ENCODE assay signal across 1 cellular context in the genomic region with DNA sequence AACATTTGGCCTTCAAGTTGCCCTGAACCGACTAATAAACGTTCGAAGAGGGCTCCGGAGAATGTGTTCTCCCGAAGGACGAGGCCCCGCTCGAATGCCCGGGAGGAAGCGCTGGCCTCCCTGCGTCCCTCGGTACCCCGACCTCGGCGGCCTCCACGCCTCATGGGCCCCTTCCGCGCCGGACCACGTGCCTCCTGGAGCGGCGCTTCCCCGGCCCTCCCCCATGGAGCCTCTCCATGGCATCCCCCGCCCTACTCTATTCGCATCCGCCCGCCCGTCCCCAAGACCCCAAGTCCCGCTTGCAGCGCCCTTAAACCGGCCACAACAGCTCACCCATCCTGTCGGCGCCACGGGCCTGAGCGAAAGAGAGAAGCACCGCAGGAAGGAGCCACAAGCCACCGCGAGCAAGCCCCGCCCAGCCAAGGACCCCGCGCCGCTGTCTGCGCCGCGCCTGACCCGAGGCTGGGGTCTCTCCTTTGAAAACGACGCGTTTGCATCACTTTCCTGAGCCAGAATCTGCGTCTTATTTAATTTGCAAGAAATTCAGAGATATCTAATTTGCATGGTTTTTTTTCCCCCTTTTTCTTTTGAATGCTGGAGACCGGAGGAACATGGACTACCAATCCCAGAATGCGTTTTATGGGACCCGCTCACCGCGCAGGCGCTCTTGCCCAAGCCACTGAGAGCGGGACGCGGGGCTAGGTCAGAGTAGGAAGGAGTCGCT.
TF ChIP-seq lines count a peak whose summit lies in the region.

Gene RPS23 (minus strand): TSS at position 368 of the 724 bp plus-strand sequence. CDS start 31 bp downstream, at position 337.

TF ChIP-seq in K562, 482 proteins besides CTCF, POLR2A, EP300 and RAD21 (continued from another document and continues in another):
- TF ChIP-seq, protein P1, sequence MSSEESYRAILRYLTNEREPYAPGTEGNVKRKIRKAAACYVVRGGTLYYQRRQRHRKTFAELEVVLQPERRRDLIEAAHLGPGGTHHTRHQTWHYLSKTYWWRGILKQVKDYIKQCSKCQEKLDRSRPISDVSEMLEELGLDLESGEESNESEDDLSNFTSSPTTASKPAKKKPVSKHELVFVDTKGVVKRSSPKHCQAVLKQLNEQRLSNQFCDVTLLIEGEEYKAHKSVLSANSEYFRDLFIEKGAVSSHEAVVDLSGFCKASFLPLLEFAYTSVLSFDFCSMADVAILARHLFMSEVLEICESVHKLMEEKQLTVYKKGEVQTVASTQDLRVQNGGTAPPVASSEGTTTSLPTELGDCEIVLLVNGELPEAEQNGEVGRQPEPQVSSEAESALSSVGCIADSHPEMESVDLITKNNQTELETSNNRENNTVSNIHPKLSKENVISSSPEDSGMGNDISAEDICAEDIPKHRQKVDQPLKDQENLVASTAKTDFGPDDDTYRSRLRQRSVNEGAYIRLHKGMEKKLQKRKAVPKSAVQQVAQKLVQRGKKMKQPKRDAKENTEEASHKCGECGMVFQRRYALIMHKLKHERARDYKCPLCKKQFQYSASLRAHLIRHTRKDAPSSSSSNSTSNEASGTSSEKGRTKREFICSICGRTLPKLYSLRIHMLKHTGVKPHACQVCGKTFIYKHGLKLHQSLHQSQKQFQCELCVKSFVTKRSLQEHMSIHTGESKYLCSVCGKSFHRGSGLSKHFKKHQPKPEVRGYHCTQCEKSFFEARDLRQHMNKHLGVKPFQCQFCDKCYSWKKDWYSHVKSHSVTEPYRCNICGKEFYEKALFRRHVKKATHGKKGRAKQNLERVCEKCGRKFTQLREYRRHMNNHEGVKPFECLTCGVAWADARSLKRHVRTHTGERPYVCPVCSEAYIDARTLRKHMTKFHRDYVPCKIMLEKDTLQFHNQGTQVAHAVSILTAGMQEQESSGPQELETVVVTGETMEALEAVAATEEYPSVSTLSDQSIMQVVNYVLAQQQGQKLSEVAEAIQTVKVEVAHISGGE (CRISPR knock-in tag; IDR thresholded peaks at IDR 0.05): peak in 1 of 3 experiments; percentile 72; a peak in 2 of 6 replicates
- TF ChIP-seq ZSCAN32 (CRISPR knock-in tag; IDR thresholded peaks at IDR 0.05) (no peak), USF2 (CRISPR knock-in tag; IDR thresholded peaks at IDR 0.05) (peak; percentile 64), SNIP1 (IDR thresholded peaks at IDR 0.05; ENCODE audit: low read depth) (no peak; the same call in 1 of the 2 replicates), ZNF175 (CRISPR knock-in tag; IDR thresholded peaks at IDR 0.05; ENCODE audit: low read depth) (0 out of 2 replicates have a peak, but pooled peaks have one; percentile 4), ARID3A (IDR thresholded peaks at IDR 0.05; ENCODE audit: borderline replicate concordance, low read depth, low read length) (peak; percentile 8; the same call in 1 of the 2 replicates), ZNF184 (CRISPR knock-in tag; IDR thresholded peaks at IDR 0.05) (no peak), HOMEZ (CRISPR knock-in tag; IDR thresholded peaks at IDR 0.05) (0 out of 2 replicates have a peak, but pooled peaks have one; percentile 29), CHD4 (IDR thresholded peaks at IDR 0.05; ENCODE audit: insufficient read depth, insufficient replicate concordance, low read depth, low read length, poor library complexity, severe bottlenecking) (no peak), HMBOX1 (IDR thresholded peaks at IDR 0.05) (no peak), BDP1 (IDR thresholded peaks at IDR 0.05; ENCODE audit: insufficient read depth, insufficient read length) (no peak), TAF1 (IDR thresholded peaks at IDR 0.05; ENCODE audit: control insufficient read depth, extremely low read depth, insufficient read depth, low read length, severe bottlenecking) (peak; percentile 96), PHB (CRISPR knock-in tag; IDR thresholded peaks at IDR 0.05) (no peak), SPI1 (IDR thresholded peaks at IDR 0.05; ENCODE audit: borderline replicate concordance, low read depth, low read length) (no peak), PHF21A (IDR thresholded peaks at IDR 0.05; ENCODE audit: borderline replicate concordance, low read depth) (no peak), NFE2 (IDR thresholded peaks at IDR 0.05; ENCODE audit: low read depth) (peak; percentile 93), ILF3 (IDR thresholded peaks at IDR 0.05; ENCODE audit: borderline replicate concordance) (no peak), SRF (CRISPR knock-in tag; IDR thresholded peaks at IDR 0.05) (no peak), CBX1 (IDR thresholded peaks at IDR 0.05; ENCODE audit: low read depth) (no peak), PTBP1 (IDR thresholded peaks at IDR 0.05; ENCODE audit: low read depth, low read length) (no peak), NCOA1 (IDR thresholded peaks at IDR 0.05; ENCODE audit: low read depth) (no peak), PHB2 (IDR thresholded peaks at IDR 0.05; ENCODE audit: low read depth) (no peak), BMI1 (IDR thresholded peaks at IDR 0.05; ENCODE audit: low read length) (no peak), RBFOX2 (IDR thresholded peaks at IDR 0.05; ENCODE audit: low read depth, low read length) (peak; percentile 100), ZBTB2 (IDR thresholded peaks at IDR 0.05) (no peak), TARDBP (IDR thresholded peaks at IDR 0.05) (no peak), NR2C1 (IDR thresholded peaks at IDR 0.05) (no peak), NR2C1 (tag; IDR thresholded peaks at IDR 0.05) (0 out of 2 replicates have a peak, but pooled peaks have one; percentile 19), POLR3G (IDR thresholded peaks at IDR 0.05; ENCODE audit: extremely low read depth, insufficient read length, insufficient replicate concordance) (no peak), TAF15 (IDR thresholded peaks at IDR 0.05; ENCODE audit: low read depth, low read length) (no peak), HDAC3 (IDR thresholded peaks at IDR 0.05; ENCODE audit: borderline replicate concordance, partially characterized antibody) (no peak), THAP7 (CRISPR knock-in tag; IDR thresholded peaks at IDR 0.05) (no peak), SMAD3 (CRISPR knock-in tag; conservative IDR thresholded peaks at IDR 0.05) (peak; percentile 54; the same call in 1 of the 2 replicates)
- TF ChIP-seq, protein P2, sequence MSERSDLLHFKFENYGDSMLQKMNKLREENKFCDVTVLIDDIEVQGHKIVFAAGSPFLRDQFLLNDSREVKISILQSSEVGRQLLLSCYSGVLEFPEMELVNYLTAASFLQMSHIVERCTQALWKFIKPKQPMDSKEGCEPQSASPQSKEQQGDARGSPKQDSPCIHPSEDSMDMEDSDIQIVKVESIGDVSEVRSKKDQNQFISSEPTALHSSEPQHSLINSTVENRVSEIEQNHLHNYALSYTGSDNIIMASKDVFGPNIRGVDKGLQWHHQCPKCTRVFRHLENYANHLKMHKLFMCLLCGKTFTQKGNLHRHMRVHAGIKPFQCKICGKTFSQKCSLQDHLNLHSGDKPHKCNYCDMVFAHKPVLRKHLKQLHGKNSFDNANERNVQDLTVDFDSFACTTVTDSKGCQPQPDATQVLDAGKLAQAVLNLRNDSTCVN (CRISPR knock-in tag; IDR thresholded peaks at IDR 0.05): no peak
- TF ChIP-seq, protein P3, sequence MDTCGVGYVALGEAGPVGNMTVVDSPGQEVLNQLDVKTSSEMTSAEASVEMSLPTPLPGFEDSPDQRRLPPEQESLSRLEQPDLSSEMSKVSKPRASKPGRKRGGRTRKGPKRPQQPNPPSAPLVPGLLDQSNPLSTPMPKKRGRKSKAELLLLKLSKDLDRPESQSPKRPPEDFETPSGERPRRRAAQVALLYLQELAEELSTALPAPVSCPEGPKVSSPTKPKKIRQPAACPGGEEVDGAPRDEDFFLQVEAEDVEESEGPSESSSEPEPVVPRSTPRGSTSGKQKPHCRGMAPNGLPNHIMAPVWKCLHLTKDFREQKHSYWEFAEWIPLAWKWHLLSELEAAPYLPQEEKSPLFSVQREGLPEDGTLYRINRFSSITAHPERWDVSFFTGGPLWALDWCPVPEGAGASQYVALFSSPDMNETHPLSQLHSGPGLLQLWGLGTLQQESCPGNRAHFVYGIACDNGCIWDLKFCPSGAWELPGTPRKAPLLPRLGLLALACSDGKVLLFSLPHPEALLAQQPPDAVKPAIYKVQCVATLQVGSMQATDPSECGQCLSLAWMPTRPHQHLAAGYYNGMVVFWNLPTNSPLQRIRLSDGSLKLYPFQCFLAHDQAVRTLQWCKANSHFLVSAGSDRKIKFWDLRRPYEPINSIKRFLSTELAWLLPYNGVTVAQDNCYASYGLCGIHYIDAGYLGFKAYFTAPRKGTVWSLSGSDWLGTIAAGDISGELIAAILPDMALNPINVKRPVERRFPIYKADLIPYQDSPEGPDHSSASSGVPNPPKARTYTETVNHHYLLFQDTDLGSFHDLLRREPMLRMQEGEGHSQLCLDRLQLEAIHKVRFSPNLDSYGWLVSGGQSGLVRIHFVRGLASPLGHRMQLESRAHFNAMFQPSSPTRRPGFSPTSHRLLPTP (IDR thresholded peaks at IDR 0.05; ENCODE audit: borderline replicate concordance, extremely low read depth, insufficient read length): no peak
- TF ChIP-seq, protein P4, sequence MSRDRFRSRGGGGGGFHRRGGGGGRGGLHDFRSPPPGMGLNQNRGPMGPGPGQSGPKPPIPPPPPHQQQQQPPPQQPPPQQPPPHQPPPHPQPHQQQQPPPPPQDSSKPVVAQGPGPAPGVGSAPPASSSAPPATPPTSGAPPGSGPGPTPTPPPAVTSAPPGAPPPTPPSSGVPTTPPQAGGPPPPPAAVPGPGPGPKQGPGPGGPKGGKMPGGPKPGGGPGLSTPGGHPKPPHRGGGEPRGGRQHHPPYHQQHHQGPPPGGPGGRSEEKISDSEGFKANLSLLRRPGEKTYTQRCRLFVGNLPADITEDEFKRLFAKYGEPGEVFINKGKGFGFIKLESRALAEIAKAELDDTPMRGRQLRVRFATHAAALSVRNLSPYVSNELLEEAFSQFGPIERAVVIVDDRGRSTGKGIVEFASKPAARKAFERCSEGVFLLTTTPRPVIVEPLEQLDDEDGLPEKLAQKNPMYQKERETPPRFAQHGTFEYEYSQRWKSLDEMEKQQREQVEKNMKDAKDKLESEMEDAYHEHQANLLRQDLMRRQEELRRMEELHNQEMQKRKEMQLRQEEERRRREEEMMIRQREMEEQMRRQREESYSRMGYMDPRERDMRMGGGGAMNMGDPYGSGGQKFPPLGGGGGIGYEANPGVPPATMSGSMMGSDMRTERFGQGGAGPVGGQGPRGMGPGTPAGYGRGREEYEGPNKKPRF (IDR thresholded peaks at IDR 0.05; ENCODE audit: low read depth, low read length): no peak
